In genomic region chr6:21554286-21554685, GRCh38 we compare ENCODE assay signal across 2 cellular contexts.
A peak's percentile ranks its signal among the peaks of the same experiment; 100 is the strongest.
TF ChIP-seq lines count a peak whose summit lies in the region.

No MANE protein-coding gene starts in this region.

TF ChIP-seq in HEK293, 187 proteins besides CTCF, POLR2A, EP300 and RAD21:
- TF ChIP-seq ZNF354C (tag by site-specific recombination; IDR thresholded peaks at IDR 0.05; ENCODE audit: borderline replicate concordance, low read depth) (no peak), ZNF121 (tag by site-specific recombination; IDR thresholded peaks at IDR 0.05) (peak; percentile 56; the same call in 1 of the 2 replicates), ZSCAN18 (tag by site-specific recombination; IDR thresholded peaks at IDR 0.05) (no peak)

TF ChIP-seq in H1, 55 proteins besides CTCF, POLR2A, EP300 and RAD21:
- no peak for TF ChIP-seq RFX5 (IDR thresholded peaks at IDR 0.05; ENCODE audit: borderline replicate concordance, low read depth, low read length)
- TF ChIP-seq POU5F1 (IDR thresholded peaks at IDR 0.05; ENCODE audit: low read depth, low read length), result no peak
- TF ChIP-seq SIRT6 (IDR thresholded peaks at IDR 0.05; ENCODE audit: low read length), result no peak
- no peak for TF ChIP-seq KDM5A (IDR thresholded peaks at IDR 0.05; ENCODE audit: low read length)
- TF ChIP-seq KDM1A (IDR thresholded peaks at IDR 0.05; ENCODE audit: borderline replicate concordance, low read length), result no peak
- no peak for TF ChIP-seq TAF7 (optimal IDR thresholded peaks at IDR 0.05; ENCODE audit: borderline replicate concordance, low read depth, low read length)
- no peak for TF ChIP-seq YY1 (IDR thresholded peaks at IDR 0.05; ENCODE audit: low read depth, low read length)
- TF ChIP-seq SAP30 (IDR thresholded peaks at IDR 0.05; ENCODE audit: insufficient read depth, insufficient replicate concordance, low read length), result no peak
- TF ChIP-seq SIX5 (IDR thresholded peaks at IDR 0.05; ENCODE audit: low read depth, low read length), result no peak
- TF ChIP-seq TCF12 (IDR thresholded peaks at IDR 0.05; ENCODE audit: low read depth, low read length), result no peak
- no peak for TF ChIP-seq JUND (IDR thresholded peaks at IDR 0.05; ENCODE audit: low read length)
- no peak for TF ChIP-seq CHD1 (IDR thresholded peaks at IDR 0.05; ENCODE audit: low read depth, low read length)
- TF ChIP-seq KDM4A (IDR thresholded peaks at IDR 0.05; ENCODE audit: low read depth, low read length, severe bottlenecking), result no peak
- TF ChIP-seq CHD7 (IDR thresholded peaks at IDR 0.05; ENCODE audit: insufficient replicate concordance, low read length), result no peak
- no peak for TF ChIP-seq PHF8 (conservative IDR thresholded peaks at IDR 0.05; ENCODE audit: low read depth, low read length)
- no peak for TF ChIP-seq HDAC6 (IDR thresholded peaks at IDR 0.05; ENCODE audit: low read depth, low read length)
- TF ChIP-seq RNF2 (IDR thresholded peaks at IDR 0.05; ENCODE audit: borderline replicate concordance, low read depth, low read length, missing control alignments, poor library complexity, severe bottlenecking), result no peak
- no peak for TF ChIP-seq SIN3A (conservative IDR thresholded peaks at IDR 0.05 in 1 of 2, IDR thresholded peaks at IDR 0.05 in 1 of 2; ENCODE audit: low read depth in 1 of 2, low read length in 2 of 2)
- no peak for TF ChIP-seq BCL11A (IDR thresholded peaks at IDR 0.05; ENCODE audit: low read depth in 2 of 2, low read length in 2 of 2)
